ENCODE assay signal across 8 cellular contexts in genomic region chr13:76019421-76020044, GRCh38.
A peak's percentile ranks its signal among the peaks of the same experiment; 100 is the strongest.
DNase-seq lines count a peak whose midpoint lies in the region; ATAC-seq and TF ChIP-seq lines count a peak whose summit lies in the region.

No MANE protein-coding gene starts in this region.

- 68 to 72% methylated on average over 19 to 21 of the region's 21 CpGs for WGBS in endodermal cell (ENCODE audit: insufficient coverage in 1 of 2, insufficient read length in 1 of 2), 2 experiments
- no CpG with 5 or more reads among the region's 21 CpGs for WGBS in neuronal stem cell (ENCODE audit: extremely low coverage in 2 of 2, insufficient read length in 2 of 2, insufficient replicate concordance in 1 of 2), 2 donors

- H4K8ac ChIP-seq in neuronal stem cell (ENCODE audit: low read depth, low read length) = no peak overlapping the region

- H3K9ac ChIP-seq in endodermal cell (ENCODE audit: extremely low read depth, low read length, poor library complexity, severe bottlenecking) (no peak overlapping the region), neuronal stem cell (ENCODE audit: low read depth, low read length, poor library complexity) (no peak overlapping the region)

- H3K4me3 Mint-ChIP-seq in endodermal cell = peak overlapping the region; percentile 53

- peak overlapping the region; percentile 44 for H3K18ac ChIP-seq in neuronal stem cell (ENCODE audit: low read length)

- ATAC-seq in GM21576 (IDR thresholded peaks at IDR 0.05; ENCODE audit: unreplicated experiment) = no peak

- no peaks in the 10 kb centered on the region for H3K36me3 Mint-ChIP-seq in endodermal cell (ENCODE audit: low read depth)

- no peaks in the 10 kb centered on the region for H3K27me3 ChIP-seq in endodermal cell (ENCODE audit: control insufficient read depth, insufficient read depth, low read length, poor library complexity, severe bottlenecking)
- H3K27me3 ChIP-seq in neuronal stem cell (ENCODE audit: control insufficient read depth in 3 of 3, insufficient read depth in 3 of 3, low read depth in 1 of 3, low read length in 3 of 3) = no peaks in the 10 kb centered on the region

- H2AFZ ChIP-seq in neuronal stem cell (ENCODE audit: low read length) = no peak overlapping the region

- peaks cover 2% of the 10 kb centered on the region for H3K4me1 Mint-ChIP-seq in endodermal cell

- no peak overlapping the region for H3K14ac ChIP-seq in neuronal stem cell (ENCODE audit: low read length)

- H3K4me1 ChIP-seq in endodermal cell (ENCODE audit: control insufficient read depth, insufficient read depth, low read length) = no peaks in the 10 kb centered on the region
- H3K4me1 ChIP-seq in neuronal stem cell (ENCODE audit: control insufficient read depth in 2 of 2, insufficient read depth in 1 of 2, low read depth in 1 of 2, low read length in 2 of 2) = no peaks in the 10 kb centered on the region

- no peak overlapping the region for H2BK15ac ChIP-seq in neuronal stem cell (ENCODE audit: low read length)

- in situ Hi-C loops in GM13976 (cut with MboI; ENCODE audit: low sequenced_read_pairs, unreplicated experiment) = loop anchor here (10.0 to 25.0 kb wide), 3 partner anchors 145 to 893 kb away; no protein-coding TSS in a partner anchor

- no peaks in the 10 kb centered on the region for H3K9me3 Mint-ChIP-seq in endodermal cell

- no peak overlapping the region for H4K91ac ChIP-seq in neuronal stem cell (ENCODE audit: low read depth, low read length, poor library complexity)

- H3K4me3 ChIP-seq in endodermal cell (ENCODE audit: low read length) (no peak overlapping the region), neuronal stem cell (ENCODE audit: low read length in 2 of 2) (no peak overlapping the region)

- H2BK120ac ChIP-seq in neuronal stem cell (ENCODE audit: low read depth, low read length) = no peak overlapping the region

- H3K27ac Mint-ChIP-seq in endodermal cell = peak overlapping the region; percentile 83

- no peak for DNase-seq in GM13976 (ENCODE audit: low spot score)
- peak; percentile 29 for DNase-seq in NCI-H146 treated with DMSO at 0.1 percent for 48 hours (lab: John Stamatoyannopoulos, UW; ENCODE audit: unreplicated experiment)
- peak; percentile 91 for DNase-seq in endodermal cell
- no peak for DNase-seq in neuronal stem cell (ENCODE audit: low spot score)
- no peak for DNase-seq in NCI-H2029 treated with DMSO at 0.1 percent for 48 hours (lab: John Stamatoyannopoulos, UW)
- no peak for DNase-seq in NCI-H1105 (lab: John Stamatoyannopoulos, UW)
- DNase-seq in SHP77 treated with DMSO at 0.1 percent for 48 hours (lab: John Stamatoyannopoulos, UW) = no peak

- H3K79me1 ChIP-seq in neuronal stem cell (ENCODE audit: low read depth, low read length) = no peaks in the 10 kb centered on the region

- H3K27me3 Mint-ChIP-seq in endodermal cell (ENCODE audit: insufficient read depth) = no peaks in the 10 kb centered on the region

- peak; percentile 28 for TF ChIP-seq CTCF in GM13976 (IDR thresholded peaks at IDR 0.05; ENCODE audit: borderline replicate concordance, control extremely low read depth, extremely low read depth, insufficient read depth, missing control alignments)
- TF ChIP-seq CTCF in endodermal cell (conservative IDR thresholded peaks at IDR 0.05) = peak; percentile 86

- H3K36me3 ChIP-seq in endodermal cell (ENCODE audit: control insufficient read depth, insufficient read depth, low read length) = no peaks in the 10 kb centered on the region
- H3K36me3 ChIP-seq in neuronal stem cell (replicated peaks in 1 of 2; ENCODE audit: control insufficient read depth in 2 of 2, insufficient read depth in 2 of 2, low read length in 2 of 2) = no peaks in the 10 kb centered on the region

- no peak overlapping the region for H3K4ac ChIP-seq in neuronal stem cell (ENCODE audit: low read length)

- no peak overlapping the region for H2AK5ac ChIP-seq in neuronal stem cell (ENCODE audit: low read depth, low read length)

- H3K23ac ChIP-seq in neuronal stem cell (ENCODE audit: low read depth, low read length, poor library complexity) = no peak overlapping the region

- H2BK12ac ChIP-seq in neuronal stem cell (ENCODE audit: low read length) = no peak overlapping the region

- no peak overlapping the region for H3K4me2 ChIP-seq in neuronal stem cell (ENCODE audit: insufficient read depth, low read length, poor library complexity, severe bottlenecking)

- H3K27ac ChIP-seq in endodermal cell (ENCODE audit: low read depth, low read length) (no peak overlapping the region), neuronal stem cell (replicated peaks; ENCODE audit: low read length) (no peak overlapping the region)

- no peak overlapping the region for H2BK5ac ChIP-seq in neuronal stem cell (ENCODE audit: low read length)

- H3K9me3 ChIP-seq in endodermal cell (ENCODE audit: control insufficient read depth, low read length) (no peaks in the 10 kb centered on the region), neuronal stem cell (replicated peaks in 1 of 2; ENCODE audit: control insufficient read depth in 2 of 2, insufficient read depth in 1 of 2, low read depth in 1 of 2, low read length in 2 of 2) (no peaks in the 10 kb centered on the region)

Comparison
In these comparisons a context has a peak if more than half of its experiments do, and no peak if none do; other contexts are left out.
1. DNase-seq: peak in NCI-H146 treated with DMSO at 0.1 percent for 48 hours (single experiment) and endodermal cell (single experiment); none in GM13976 (single experiment), neuronal stem cell (single experiment), NCI-H2029 treated with DMSO at 0.1 percent for 48 hours (single experiment), NCI-H1105 (single experiment) and SHP77 treated with DMSO at 0.1 percent for 48 hours (single experiment).